ENCODE assay signal across 1 cellular context in the genomic region with DNA sequence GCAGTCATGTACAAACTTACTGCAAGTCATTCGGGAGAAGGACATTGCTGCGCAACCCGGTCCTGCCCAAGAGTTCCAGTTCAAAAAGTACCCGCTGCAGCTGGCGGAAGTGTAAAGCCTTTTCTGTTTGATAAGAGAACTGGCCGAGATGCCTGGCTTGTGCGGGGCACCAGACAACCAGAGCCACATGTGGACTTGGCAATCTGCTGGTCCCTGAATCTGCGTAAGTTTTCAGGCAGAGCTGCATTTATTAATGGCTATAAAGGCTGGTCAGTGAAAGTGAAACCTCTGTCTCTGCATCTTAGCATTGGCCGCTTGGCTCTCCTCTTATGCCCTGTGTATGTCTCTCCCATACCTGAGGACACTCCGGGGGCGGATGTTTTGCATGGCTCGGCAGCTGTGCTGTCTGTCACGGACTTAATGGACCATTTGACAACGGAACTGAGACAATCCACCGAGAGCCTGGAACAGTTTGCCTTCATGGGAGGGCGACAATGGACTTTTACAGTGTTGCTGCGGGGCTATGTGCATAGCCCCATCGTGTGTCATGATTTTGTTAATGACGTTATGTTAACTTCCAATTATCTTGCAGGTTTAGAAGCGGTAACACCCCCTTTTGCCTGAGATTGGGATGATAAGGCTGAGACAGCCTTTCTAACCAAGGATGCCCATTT.
A peak's percentile ranks its signal among the peaks of the same experiment; 100 is the strongest.
TF ChIP-seq lines count a peak whose summit lies in the region.

No MANE protein-coding gene starts in this region.

TF ChIP-seq in SK-N-SH, 30 proteins besides CTCF, POLR2A, EP300 and RAD21 (continued from another document):
- TF ChIP-seq, protein P1, sequence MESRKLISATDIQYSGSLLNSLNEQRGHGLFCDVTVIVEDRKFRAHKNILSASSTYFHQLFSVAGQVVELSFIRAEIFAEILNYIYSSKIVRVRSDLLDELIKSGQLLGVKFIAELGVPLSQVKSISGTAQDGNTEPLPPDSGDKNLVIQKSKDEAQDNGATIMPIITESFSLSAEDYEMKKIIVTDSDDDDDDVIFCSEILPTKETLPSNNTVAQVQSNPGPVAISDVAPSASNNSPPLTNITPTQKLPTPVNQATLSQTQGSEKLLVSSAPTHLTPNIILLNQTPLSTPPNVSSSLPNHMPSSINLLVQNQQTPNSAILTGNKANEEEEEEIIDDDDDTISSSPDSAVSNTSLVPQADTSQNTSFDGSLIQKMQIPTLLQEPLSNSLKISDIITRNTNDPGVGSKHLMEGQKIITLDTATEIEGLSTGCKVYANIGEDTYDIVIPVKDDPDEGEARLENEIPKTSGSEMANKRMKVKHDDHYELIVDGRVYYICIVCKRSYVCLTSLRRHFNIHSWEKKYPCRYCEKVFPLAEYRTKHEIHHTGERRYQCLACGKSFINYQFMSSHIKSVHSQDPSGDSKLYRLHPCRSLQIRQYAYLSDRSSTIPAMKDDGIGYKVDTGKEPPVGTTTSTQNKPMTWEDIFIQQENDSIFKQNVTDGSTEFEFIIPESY (IDR thresholded peaks at IDR 0.05; ENCODE audit: borderline replicate concordance, low read depth) = no peak
- TF ChIP-seq JUND (IDR thresholded peaks at IDR 0.05) (no peak), NFIC (IDR thresholded peaks at IDR 0.05; ENCODE audit: borderline replicate concordance) (no peak), PBX3 (IDR thresholded peaks at IDR 0.05) (no peak), SIN3A (IDR thresholded peaks at IDR 0.05; ENCODE audit: borderline replicate concordance, low read depth, low read length) (no peak), EZH2phosphoT487 (IDR thresholded peaks at IDR 0.05; ENCODE audit: borderline replicate concordance, low read depth) (no peak), SMC3 (IDR thresholded peaks at IDR 0.05; ENCODE audit: low read depth, low read length) (0 out of 2 replicates have a peak, but pooled peaks have one; percentile 7), RXRA (IDR thresholded peaks at IDR 0.05; ENCODE audit: borderline replicate concordance, low read depth) (no peak), GABPA (IDR thresholded peaks at IDR 0.05; ENCODE audit: low read depth) (no peak), GATA2 (CRISPR knock-in tag; IDR thresholded peaks at IDR 0.05) (peak; percentile 49), POLR2AphosphoS5 (IDR thresholded peaks at IDR 0.05; ENCODE audit: low read depth, low read length) (no peak), RCOR1 (IDR thresholded peaks at IDR 0.05; ENCODE audit: low read length) (peak; percentile 63), FOXM1 (IDR thresholded peaks at IDR 0.05; ENCODE audit: low read depth) (no peak), CHD2 (IDR thresholded peaks at IDR 0.05; ENCODE audit: low read length, partially characterized antibody) (peak; percentile 63), MAX (IDR thresholded peaks at IDR 0.05; ENCODE audit: low read depth) (no peak), TEAD4 (IDR thresholded peaks at IDR 0.05; ENCODE audit: borderline replicate concordance, insufficient read depth) (no peak), RFX5 (IDR thresholded peaks at IDR 0.05; ENCODE audit: low read length) (0 out of 2 replicates have a peak, but pooled peaks have one; percentile 27), MEF2A (IDR thresholded peaks at IDR 0.05; ENCODE audit: borderline replicate concordance, low read depth) (no peak), FOSL2 (IDR thresholded peaks at IDR 0.05; ENCODE audit: borderline replicate concordance, low read depth) (no peak), YY1 (IDR thresholded peaks at IDR 0.05; ENCODE audit: low read depth) (no peak), FOXJ3 (CRISPR knock-in tag; IDR thresholded peaks at IDR 0.05) (no peak), ELF1 (IDR thresholded peaks at IDR 0.05) (no peak), TAF1 (IDR thresholded peaks at IDR 0.05; ENCODE audit: borderline replicate concordance, low read depth, low read length) (no peak), MXI1 (IDR thresholded peaks at IDR 0.05; ENCODE audit: low read depth, low read length) (peak; percentile 87)
- TF ChIP-seq, protein P2, sequence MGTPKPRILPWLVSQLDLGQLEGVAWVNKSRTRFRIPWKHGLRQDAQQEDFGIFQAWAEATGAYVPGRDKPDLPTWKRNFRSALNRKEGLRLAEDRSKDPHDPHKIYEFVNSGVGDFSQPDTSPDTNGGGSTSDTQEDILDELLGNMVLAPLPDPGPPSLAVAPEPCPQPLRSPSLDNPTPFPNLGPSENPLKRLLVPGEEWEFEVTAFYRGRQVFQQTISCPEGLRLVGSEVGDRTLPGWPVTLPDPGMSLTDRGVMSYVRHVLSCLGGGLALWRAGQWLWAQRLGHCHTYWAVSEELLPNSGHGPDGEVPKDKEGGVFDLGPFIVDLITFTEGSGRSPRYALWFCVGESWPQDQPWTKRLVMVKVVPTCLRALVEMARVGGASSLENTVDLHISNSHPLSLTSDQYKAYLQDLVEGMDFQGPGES (IDR thresholded peaks at IDR 0.05; ENCODE audit: low read depth, low read length) = no peak
- TF ChIP-seq, protein P3, sequence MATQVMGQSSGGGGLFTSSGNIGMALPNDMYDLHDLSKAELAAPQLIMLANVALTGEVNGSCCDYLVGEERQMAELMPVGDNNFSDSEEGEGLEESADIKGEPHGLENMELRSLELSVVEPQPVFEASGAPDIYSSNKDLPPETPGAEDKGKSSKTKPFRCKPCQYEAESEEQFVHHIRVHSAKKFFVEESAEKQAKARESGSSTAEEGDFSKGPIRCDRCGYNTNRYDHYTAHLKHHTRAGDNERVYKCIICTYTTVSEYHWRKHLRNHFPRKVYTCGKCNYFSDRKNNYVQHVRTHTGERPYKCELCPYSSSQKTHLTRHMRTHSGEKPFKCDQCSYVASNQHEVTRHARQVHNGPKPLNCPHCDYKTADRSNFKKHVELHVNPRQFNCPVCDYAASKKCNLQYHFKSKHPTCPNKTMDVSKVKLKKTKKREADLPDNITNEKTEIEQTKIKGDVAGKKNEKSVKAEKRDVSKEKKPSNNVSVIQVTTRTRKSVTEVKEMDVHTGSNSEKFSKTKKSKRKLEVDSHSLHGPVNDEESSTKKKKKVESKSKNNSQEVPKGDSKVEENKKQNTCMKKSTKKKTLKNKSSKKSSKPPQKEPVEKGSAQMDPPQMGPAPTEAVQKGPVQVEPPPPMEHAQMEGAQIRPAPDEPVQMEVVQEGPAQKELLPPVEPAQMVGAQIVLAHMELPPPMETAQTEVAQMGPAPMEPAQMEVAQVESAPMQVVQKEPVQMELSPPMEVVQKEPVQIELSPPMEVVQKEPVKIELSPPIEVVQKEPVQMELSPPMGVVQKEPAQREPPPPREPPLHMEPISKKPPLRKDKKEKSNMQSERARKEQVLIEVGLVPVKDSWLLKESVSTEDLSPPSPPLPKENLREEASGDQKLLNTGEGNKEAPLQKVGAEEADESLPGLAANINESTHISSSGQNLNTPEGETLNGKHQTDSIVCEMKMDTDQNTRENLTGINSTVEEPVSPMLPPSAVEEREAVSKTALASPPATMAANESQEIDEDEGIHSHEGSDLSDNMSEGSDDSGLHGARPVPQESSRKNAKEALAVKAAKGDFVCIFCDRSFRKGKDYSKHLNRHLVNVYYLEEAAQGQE (IDR thresholded peaks at IDR 0.05; ENCODE audit: low read depth, low read length) = no peak
- TF ChIP-seq, protein P4, sequence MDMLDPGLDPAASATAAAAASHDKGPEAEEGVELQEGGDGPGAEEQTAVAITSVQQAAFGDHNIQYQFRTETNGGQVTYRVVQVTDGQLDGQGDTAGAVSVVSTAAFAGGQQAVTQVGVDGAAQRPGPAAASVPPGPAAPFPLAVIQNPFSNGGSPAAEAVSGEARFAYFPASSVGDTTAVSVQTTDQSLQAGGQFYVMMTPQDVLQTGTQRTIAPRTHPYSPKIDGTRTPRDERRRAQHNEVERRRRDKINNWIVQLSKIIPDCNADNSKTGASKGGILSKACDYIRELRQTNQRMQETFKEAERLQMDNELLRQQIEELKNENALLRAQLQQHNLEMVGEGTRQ (IDR thresholded peaks at IDR 0.05; ENCODE audit: borderline replicate concordance, low read depth, low read length) = no peak
